In the genomic region with DNA sequence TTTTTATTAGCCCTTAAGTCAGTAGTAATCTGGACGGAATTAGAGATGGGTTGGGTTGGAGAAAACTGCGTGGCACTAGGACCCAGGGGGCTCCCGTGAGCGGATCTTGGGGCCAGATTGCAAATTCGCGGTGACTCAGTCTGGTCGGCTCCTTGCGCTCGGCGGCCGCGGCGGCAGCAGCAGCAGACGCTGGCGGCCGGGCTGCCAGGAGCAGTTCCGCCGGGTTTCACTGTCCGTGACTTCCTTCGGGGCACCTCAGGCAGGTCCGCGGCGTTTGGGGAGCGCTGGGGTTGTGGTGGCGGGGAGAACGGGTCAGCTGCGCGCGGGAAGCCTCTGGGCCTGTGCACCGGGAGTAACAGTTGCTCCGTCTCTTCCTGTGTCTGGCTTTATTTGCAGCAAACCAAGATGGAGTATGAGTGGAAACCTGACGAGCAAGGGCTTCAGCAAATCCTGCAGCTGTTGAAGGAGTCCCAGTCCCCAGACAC, we compare ENCODE assay signal across 1 cellular context.
A peak's percentile ranks its signal among the peaks of the same experiment; 100 is the strongest.
TF ChIP-seq lines count a peak whose summit lies in the region.

No MANE protein-coding gene starts in this region.

TF ChIP-seq in K562, 482 proteins besides CTCF, POLR2A, EP300 and RAD21 (continued from another document and continues in another):
- TF ChIP-seq, protein P1, sequence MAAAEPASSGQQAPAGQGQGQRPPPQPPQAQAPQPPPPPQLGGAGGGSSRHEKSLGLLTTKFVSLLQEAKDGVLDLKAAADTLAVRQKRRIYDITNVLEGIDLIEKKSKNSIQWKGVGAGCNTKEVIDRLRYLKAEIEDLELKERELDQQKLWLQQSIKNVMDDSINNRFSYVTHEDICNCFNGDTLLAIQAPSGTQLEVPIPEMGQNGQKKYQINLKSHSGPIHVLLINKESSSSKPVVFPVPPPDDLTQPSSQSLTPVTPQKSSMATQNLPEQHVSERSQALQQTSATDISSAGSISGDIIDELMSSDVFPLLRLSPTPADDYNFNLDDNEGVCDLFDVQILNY (CRISPR knock-in tag; IDR thresholded peaks at IDR 0.05) = 0 out of 2 replicates have a peak, but pooled peaks have one; percentile 38
- no peak for TF ChIP-seq NR3C1 (CRISPR knock-in tag; IDR thresholded peaks at IDR 0.05)
- TF ChIP-seq GABPB1 (CRISPR knock-in tag; IDR thresholded peaks at IDR 0.05) = peak; percentile 61
- TF ChIP-seq CBFA2T2 (conservative IDR thresholded peaks at IDR 0.05) = no peak
- TF ChIP-seq, protein P2, sequence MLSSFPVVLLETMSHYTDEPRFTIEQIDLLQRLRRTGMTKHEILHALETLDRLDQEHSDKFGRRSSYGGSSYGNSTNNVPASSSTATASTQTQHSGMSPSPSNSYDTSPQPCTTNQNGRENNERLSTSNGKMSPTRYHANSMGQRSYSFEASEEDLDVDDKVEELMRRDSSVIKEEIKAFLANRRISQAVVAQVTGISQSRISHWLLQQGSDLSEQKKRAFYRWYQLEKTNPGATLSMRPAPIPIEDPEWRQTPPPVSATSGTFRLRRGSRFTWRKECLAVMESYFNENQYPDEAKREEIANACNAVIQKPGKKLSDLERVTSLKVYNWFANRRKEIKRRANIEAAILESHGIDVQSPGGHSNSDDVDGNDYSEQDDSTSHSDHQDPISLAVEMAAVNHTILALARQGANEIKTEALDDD (IDR thresholded peaks at IDR 0.05) = no peak
- TF ChIP-seq ELF4 (CRISPR knock-in tag; IDR thresholded peaks at IDR 0.05) = peak; percentile 7; the same call in 1 of the 2 replicates
- TF ChIP-seq ERF (CRISPR knock-in tag; IDR thresholded peaks at IDR 0.05) = 0 out of 2 replicates have a peak, but pooled peaks have one; percentile 55
- no peak for TF ChIP-seq ZNF316 (IDR thresholded peaks at IDR 0.05)
- TF ChIP-seq RCOR1 (IDR thresholded peaks at IDR 0.05; ENCODE audit: borderline replicate concordance in 1 of 2, low read depth in 2 of 2, low read length in 2 of 2) = peak in 1 of 2 experiments; percentile 81; a peak in 2 of 4 replicates
- TF ChIP-seq HDGF (IDR thresholded peaks at IDR 0.05) = no peak
- TF ChIP-seq YY1 (IDR thresholded peaks at IDR 0.05; ENCODE audit: borderline replicate concordance in 1 of 3, control insufficient read depth in 1 of 3, extremely low read depth in 1 of 3, insufficient read depth in 3 of 3, insufficient read length in 1 of 3, insufficient replicate concordance in 2 of 3, low read depth in 1 of 3, low read length in 2 of 3) = peak; percentile 47 to 74 (median 69)
- TF ChIP-seq ZBTB12 (CRISPR knock-in tag; IDR thresholded peaks at IDR 0.05) = no peak
- no peak for TF ChIP-seq ZBTB8A (IDR thresholded peaks at IDR 0.05; ENCODE audit: partially characterized antibody)
- TF ChIP-seq ZBTB2 (IDR thresholded peaks at IDR 0.05) = peak; percentile 48; the same call in 1 of the 2 replicates
- TF ChIP-seq RFX5 (IDR thresholded peaks at IDR 0.05; ENCODE audit: low read depth, low read length) = no peak
- TF ChIP-seq, protein P3, sequence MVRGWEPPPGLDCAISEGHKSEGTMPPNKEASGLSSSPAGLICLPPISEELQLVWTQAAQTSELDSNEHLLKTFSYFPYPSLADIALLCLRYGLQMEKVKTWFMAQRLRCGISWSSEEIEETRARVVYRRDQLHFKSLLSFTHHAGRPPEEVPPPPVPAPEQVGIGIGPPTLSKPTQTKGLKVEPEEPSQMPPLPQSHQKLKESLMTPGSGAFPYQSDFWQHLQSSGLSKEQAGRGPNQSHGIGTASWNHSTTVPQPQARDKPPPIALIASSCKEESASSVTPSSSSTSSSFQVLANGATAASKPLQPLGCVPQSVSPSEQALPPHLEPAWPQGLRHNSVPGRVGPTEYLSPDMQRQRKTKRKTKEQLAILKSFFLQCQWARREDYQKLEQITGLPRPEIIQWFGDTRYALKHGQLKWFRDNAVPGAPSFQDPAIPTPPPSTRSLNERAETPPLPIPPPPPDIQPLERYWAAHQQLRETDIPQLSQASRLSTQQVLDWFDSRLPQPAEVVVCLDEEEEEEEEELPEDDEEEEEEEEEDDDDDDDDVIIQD (CRISPR knock-in tag; IDR thresholded peaks at IDR 0.05) = no peak
- peak; percentile 93 for TF ChIP-seq PHF8 (IDR thresholded peaks at IDR 0.05; ENCODE audit: borderline replicate concordance, low read length)
- no peak for TF ChIP-seq NR1H2 (CRISPR knock-in tag; IDR thresholded peaks at IDR 0.05)
- TF ChIP-seq MEF2D (tag; conservative IDR thresholded peaks at IDR 0.05; ENCODE audit: low read depth) = no peak
- TF ChIP-seq, protein P4, sequence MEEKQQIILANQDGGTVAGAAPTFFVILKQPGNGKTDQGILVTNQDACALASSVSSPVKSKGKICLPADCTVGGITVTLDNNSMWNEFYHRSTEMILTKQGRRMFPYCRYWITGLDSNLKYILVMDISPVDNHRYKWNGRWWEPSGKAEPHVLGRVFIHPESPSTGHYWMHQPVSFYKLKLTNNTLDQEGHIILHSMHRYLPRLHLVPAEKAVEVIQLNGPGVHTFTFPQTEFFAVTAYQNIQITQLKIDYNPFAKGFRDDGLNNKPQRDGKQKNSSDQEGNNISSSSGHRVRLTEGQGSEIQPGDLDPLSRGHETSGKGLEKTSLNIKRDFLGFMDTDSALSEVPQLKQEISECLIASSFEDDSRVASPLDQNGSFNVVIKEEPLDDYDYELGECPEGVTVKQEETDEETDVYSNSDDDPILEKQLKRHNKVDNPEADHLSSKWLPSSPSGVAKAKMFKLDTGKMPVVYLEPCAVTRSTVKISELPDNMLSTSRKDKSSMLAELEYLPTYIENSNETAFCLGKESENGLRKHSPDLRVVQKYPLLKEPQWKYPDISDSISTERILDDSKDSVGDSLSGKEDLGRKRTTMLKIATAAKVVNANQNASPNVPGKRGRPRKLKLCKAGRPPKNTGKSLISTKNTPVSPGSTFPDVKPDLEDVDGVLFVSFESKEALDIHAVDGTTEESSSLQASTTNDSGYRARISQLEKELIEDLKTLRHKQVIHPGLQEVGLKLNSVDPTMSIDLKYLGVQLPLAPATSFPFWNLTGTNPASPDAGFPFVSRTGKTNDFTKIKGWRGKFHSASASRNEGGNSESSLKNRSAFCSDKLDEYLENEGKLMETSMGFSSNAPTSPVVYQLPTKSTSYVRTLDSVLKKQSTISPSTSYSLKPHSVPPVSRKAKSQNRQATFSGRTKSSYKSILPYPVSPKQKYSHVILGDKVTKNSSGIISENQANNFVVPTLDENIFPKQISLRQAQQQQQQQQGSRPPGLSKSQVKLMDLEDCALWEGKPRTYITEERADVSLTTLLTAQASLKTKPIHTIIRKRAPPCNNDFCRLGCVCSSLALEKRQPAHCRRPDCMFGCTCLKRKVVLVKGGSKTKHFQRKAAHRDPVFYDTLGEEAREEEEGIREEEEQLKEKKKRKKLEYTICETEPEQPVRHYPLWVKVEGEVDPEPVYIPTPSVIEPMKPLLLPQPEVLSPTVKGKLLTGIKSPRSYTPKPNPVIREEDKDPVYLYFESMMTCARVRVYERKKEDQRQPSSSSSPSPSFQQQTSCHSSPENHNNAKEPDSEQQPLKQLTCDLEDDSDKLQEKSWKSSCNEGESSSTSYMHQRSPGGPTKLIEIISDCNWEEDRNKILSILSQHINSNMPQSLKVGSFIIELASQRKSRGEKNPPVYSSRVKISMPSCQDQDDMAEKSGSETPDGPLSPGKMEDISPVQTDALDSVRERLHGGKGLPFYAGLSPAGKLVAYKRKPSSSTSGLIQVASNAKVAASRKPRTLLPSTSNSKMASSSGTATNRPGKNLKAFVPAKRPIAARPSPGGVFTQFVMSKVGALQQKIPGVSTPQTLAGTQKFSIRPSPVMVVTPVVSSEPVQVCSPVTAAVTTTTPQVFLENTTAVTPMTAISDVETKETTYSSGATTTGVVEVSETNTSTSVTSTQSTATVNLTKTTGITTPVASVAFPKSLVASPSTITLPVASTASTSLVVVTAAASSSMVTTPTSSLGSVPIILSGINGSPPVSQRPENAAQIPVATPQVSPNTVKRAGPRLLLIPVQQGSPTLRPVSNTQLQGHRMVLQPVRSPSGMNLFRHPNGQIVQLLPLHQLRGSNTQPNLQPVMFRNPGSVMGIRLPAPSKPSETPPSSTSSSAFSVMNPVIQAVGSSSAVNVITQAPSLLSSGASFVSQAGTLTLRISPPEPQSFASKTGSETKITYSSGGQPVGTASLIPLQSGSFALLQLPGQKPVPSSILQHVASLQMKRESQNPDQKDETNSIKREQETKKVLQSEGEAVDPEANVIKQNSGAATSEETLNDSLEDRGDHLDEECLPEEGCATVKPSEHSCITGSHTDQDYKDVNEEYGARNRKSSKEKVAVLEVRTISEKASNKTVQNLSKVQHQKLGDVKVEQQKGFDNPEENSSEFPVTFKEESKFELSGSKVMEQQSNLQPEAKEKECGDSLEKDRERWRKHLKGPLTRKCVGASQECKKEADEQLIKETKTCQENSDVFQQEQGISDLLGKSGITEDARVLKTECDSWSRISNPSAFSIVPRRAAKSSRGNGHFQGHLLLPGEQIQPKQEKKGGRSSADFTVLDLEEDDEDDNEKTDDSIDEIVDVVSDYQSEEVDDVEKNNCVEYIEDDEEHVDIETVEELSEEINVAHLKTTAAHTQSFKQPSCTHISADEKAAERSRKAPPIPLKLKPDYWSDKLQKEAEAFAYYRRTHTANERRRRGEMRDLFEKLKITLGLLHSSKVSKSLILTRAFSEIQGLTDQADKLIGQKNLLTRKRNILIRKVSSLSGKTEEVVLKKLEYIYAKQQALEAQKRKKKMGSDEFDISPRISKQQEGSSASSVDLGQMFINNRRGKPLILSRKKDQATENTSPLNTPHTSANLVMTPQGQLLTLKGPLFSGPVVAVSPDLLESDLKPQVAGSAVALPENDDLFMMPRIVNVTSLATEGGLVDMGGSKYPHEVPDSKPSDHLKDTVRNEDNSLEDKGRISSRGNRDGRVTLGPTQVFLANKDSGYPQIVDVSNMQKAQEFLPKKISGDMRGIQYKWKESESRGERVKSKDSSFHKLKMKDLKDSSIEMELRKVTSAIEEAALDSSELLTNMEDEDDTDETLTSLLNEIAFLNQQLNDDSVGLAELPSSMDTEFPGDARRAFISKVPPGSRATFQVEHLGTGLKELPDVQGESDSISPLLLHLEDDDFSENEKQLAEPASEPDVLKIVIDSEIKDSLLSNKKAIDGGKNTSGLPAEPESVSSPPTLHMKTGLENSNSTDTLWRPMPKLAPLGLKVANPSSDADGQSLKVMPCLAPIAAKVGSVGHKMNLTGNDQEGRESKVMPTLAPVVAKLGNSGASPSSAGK (IDR thresholded peaks at IDR 0.05) = no peak
- TF ChIP-seq ID3 (CRISPR knock-in tag; IDR thresholded peaks at IDR 0.05) = no peak
- peak; percentile 50; the same call in 1 of the 2 replicates for TF ChIP-seq ID3 (tag; IDR thresholded peaks at IDR 0.05)
- TF ChIP-seq DIDO1 (tag; IDR thresholded peaks at IDR 0.05; ENCODE audit: low read depth) = no peak
- TF ChIP-seq ZNF77 (CRISPR knock-in tag; IDR thresholded peaks at IDR 0.05) = no peak
- TF ChIP-seq HMG20A (CRISPR knock-in tag; conservative IDR thresholded peaks at IDR 0.05) = no peak
- TF ChIP-seq CHD1 (IDR thresholded peaks at IDR 0.05; ENCODE audit: low read length) = peak; percentile 59
- TF ChIP-seq HLTF (IDR thresholded peaks at IDR 0.05) = no peak
- TF ChIP-seq SAFB (IDR thresholded peaks at IDR 0.05; ENCODE audit: borderline replicate concordance, low read depth, low read length) = no peak
- TF ChIP-seq, protein P5, sequence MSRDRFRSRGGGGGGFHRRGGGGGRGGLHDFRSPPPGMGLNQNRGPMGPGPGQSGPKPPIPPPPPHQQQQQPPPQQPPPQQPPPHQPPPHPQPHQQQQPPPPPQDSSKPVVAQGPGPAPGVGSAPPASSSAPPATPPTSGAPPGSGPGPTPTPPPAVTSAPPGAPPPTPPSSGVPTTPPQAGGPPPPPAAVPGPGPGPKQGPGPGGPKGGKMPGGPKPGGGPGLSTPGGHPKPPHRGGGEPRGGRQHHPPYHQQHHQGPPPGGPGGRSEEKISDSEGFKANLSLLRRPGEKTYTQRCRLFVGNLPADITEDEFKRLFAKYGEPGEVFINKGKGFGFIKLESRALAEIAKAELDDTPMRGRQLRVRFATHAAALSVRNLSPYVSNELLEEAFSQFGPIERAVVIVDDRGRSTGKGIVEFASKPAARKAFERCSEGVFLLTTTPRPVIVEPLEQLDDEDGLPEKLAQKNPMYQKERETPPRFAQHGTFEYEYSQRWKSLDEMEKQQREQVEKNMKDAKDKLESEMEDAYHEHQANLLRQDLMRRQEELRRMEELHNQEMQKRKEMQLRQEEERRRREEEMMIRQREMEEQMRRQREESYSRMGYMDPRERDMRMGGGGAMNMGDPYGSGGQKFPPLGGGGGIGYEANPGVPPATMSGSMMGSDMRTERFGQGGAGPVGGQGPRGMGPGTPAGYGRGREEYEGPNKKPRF (IDR thresholded peaks at IDR 0.05; ENCODE audit: low read depth, low read length) = no peak
- peak; percentile 88; the same call in 1 of the 2 replicates for TF ChIP-seq NFRKB (IDR thresholded peaks at IDR 0.05; ENCODE audit: low read depth)
- TF ChIP-seq CBFB (CRISPR knock-in tag; IDR thresholded peaks at IDR 0.05) = peak; percentile 68; the same call in 1 of the 2 replicates
- TF ChIP-seq ELK1 (CRISPR knock-in tag; IDR thresholded peaks at IDR 0.05) = no peak
